31 cellular contexts compared by ENCODE assay signal in genomic region chr16:54460254-54460860, GRCh38.
DNase-seq lines count a peak whose midpoint lies in the region; ATAC-seq and TF ChIP-seq lines count a peak whose summit lies in the region.
"Had no signal": no experiment of that assay in that cellular context is flagged by ENCODE, and none has a peak within 500 bp of the region (broad histone marks: within the 10 kb centered on the region; RNA-seq: fewer than 3 reads in every experiment).

No MANE protein-coding gene starts in this region.

- no peak for DNase-seq in A673 (ENCODE audit: low spot score)
- peak; percentile 70 for DNase-seq in EH (ENCODE audit: low read depth)
- DNase-seq in SK-N-MC (ENCODE audit: low read depth, low spot score), result no peak
- peak; percentile 10 for DNase-seq in fibroblast of the aortic adventitia (ENCODE audit: low read depth)
- DNase-seq in KBM-7, result no peak
- DNase-seq: ACHN; activated CD4-positive, alpha-beta T cell treated with anti-CD3 and anti-CD28 coated beads, Interleukin-2, amount 50 U/mL, for 4 hours; activated naive CD8-positive, alpha-beta T cell treated with anti-CD3 and anti-CD28 coated beads, Interleukin-2, amount 50 U/mL, for 24 hours; activated T-cell treated with anti-CD3 and anti-CD28 coated beads, Interleukin-2, amount 50 U/mL, for 72 hours; C1 segment of cervical spinal cord; central memory CD4-positive, alpha-beta T cell; DMS53; gastrocnemius medialis; GDM1; IMR-90; NCI-H1048; NCI-H2107; NCI-H446 treated with DMSO at 0.1 percent for 48 hours; nephron progenitor cell; ovary; PC-3; stimulated activated naive B cell treated with anti-CD40 and anti-IgM and Interleukin-4, amounts not matched to agents 10 μg/mL and 1 μg/mL and 100 μg/mL, for 72 hours; substantia nigra; T-helper 17 cell; trophoblast cell had no signal

- ATAC-seq in GM21786 (IDR thresholded peaks at IDR 0.05; ENCODE audit: unreplicated experiment) (no peak), HG03342 (IDR thresholded peaks at IDR 0.05; ENCODE audit: unreplicated experiment) (no peak), GM19035 (IDR thresholded peaks at IDR 0.05; ENCODE audit: unreplicated experiment) (no peak)
- ATAC-seq: activated CD4-positive, CD25-positive, alpha-beta regulatory T cell treated with anti-CD3 and anti-CD28 coated beads, Interleukin-2, amount 50 U/mL, for 24 hours; activated naive CD8-positive, alpha-beta T cell treated with anti-CD3 and anti-CD28 coated beads, Interleukin-2, amount 50 U/mL, for 24 hours; activated T-cell treated with anti-CD3 and anti-CD28 coated beads, Interleukin-2, amount 50 U/mL, for 72 hours; gastrocnemius medialis; HCT116; PC-3; Right ventricle myocardium inferior; stimulated activated naive B cell treated with anti-CD40 and anti-IgM and Interleukin-4, amounts not matched to agents 10 μg/mL and 1 μg/mL and 100 μg/mL, for 72 hours; T-helper 17 cell had no signal

- no peak for TF ChIP-seq CTCF in A673 (conservative IDR thresholded peaks at IDR 0.05; ENCODE audit: low read depth, low read length)
- TF ChIP-seq CTCF in fibroblast of the aortic adventitia (IDR thresholded peaks at IDR 0.05; ENCODE audit: insufficient read depth, low read length), result no peak

- peaks cover 51% of the 10 kb centered on the region for H3K4me1 ChIP-seq in A673 (ENCODE audit: insufficient read depth, low read length, poor library complexity, severe bottlenecking)

- peaks cover 23% of the 10 kb centered on the region for H3K9me3 ChIP-seq in A673 (ENCODE audit: low read depth, low read length, poor library complexity, severe bottlenecking)
- no peaks in the 10 kb centered on the region for H3K9me3 ChIP-seq in SK-N-MC (ENCODE audit: low read depth, low read length)
- H3K9me3 ChIP-seq: gastrocnemius medialis, ovary had no signal

- in situ Hi-C loops in KBM-7 (cut with MboI; ENCODE audit: low pct_unique_long_range_greater_than_20kb, low sequenced_read_pairs), result no loop called here

- intact Hi-C loops in A673 (cut with micrococcal nuclease; ENCODE audit: unreplicated experiment), result no loop called here

- no peaks in the 10 kb centered on the region for H3K27me3 ChIP-seq in A673 (replicated peaks; ENCODE audit: insufficient read depth, low read depth, low read length, poor library complexity)
- H3K27me3 ChIP-seq: ovary had no signal

- CTCF ChIA-PET in A673 (lab: Charles Lee), result no interaction called here

- H3K9ac ChIP-seq in SK-N-MC (ENCODE audit: insufficient read length), result peak overlapping the region; percentile 78

- H3K4me3 ChIP-seq in A673 (ENCODE audit: low read depth, low read length, poor library complexity, severe bottlenecking), result no peak overlapping the region
- H3K4me3 ChIP-seq in SK-N-MC, result peak overlapping the region; percentile 69
- no peak overlapping the region for H3K4me3 ChIP-seq in fibroblast of the aortic adventitia (ENCODE audit: low read depth, low read length)
- H3K4me3 ChIP-seq: gastrocnemius medialis, ovary had no signal

- H3K36me3 ChIP-seq in A673 (ENCODE audit: insufficient read depth, low read length, poor library complexity, severe bottlenecking) (no peaks in the 10 kb centered on the region), SK-N-MC (ENCODE audit: insufficient read depth, low read length) (no peaks in the 10 kb centered on the region)
- H3K36me3 ChIP-seq: gastrocnemius medialis, ovary had no signal

- no TSS peak for BruUV-seq in A673 (replicated peaks; lab: Mats Ljungman, UMichigan)

- H3K27ac ChIP-seq in A673 (ENCODE audit: low read depth, low read length, poor library complexity, severe bottlenecking) (peak overlapping the region; percentile 77), SK-N-MC (peak overlapping the region; percentile 100)
- H3K27ac ChIP-seq: gastrocnemius medialis, ovary had no signal

- POLR2A ChIA-PET in A673 (lab: Charles Lee; ENCODE audit: low non-redundant PET), result no interaction called here

Comparison
In these comparisons a context has a peak if more than half of its experiments do, and no peak if none do; other contexts are left out.
1. DNase-seq: peak in EH (single experiment) and fibroblast of the aortic adventitia (single experiment); none in A673 (single experiment), SK-N-MC (single experiment) and KBM-7 (single experiment).